In genomic region chr7:77525231-77525630, GRCh38 we compare ENCODE assay signal across 17 cellular contexts. TPM values are rescaled to one million over a fixed set of nuclear protein-coding genes. Genes with fewer than 3 reads are reported as not detected.
DNase-seq lines count a peak whose midpoint lies in the region; ATAC-seq, FAIRE-seq and TF ChIP-seq lines count a peak whose summit lies in the region.
"Had no signal": no experiment of that assay in that cellular context is flagged by ENCODE, and none has a peak within 500 bp of the region (broad histone marks: within the 10 kb centered on the region; RNA-seq: fewer than 3 reads in every experiment).

No MANE protein-coding gene starts in this region.

- no peak overlapping the region for H3K23ac ChIP-seq in mesenchymal stem cell (ENCODE audit: low read length in 2 of 2)

- H3K27ac ChIP-seq in astrocyte (ENCODE audit: low read depth, low read length), result no peak overlapping the region
- H3K27ac ChIP-seq in mesenchymal stem cell (ENCODE audit: low read length, poor library complexity, severe bottlenecking), result no peak overlapping the region

- H4K20me1 ChIP-seq in astrocyte (ENCODE audit: insufficient read depth, low read length), result no peaks in the 10 kb centered on the region

- no peak overlapping the region for H2BK12ac ChIP-seq in mesenchymal stem cell (ENCODE audit: low read length in 2 of 2)

- H4K8ac ChIP-seq in mesenchymal stem cell (ENCODE audit: low read length), result no peak overlapping the region

- H3K4me1 Mint-ChIP-seq in astrocyte (ENCODE audit: low read depth, unreplicated experiment), result no peaks in the 10 kb centered on the region
- H3K4me1 Mint-ChIP-seq: CD8-positive, alpha-beta memory T cell had no signal

- DNase-seq in ELR (ENCODE audit: low read depth) (peak; percentile 70), OCI-M1 (lab: John Stamatoyannopoulos, UW) (peak; percentile 86), astrocyte (ENCODE audit: low read depth) (peak; percentile 14), mesenchymal stem cell (no peak), KG1 (lab: John Stamatoyannopoulos, UW) (no peak), MV-4-11 (lab: John Stamatoyannopoulos, UW) (no peak)
- DNase-seq: ACHN; CD8-positive, alpha-beta memory T cell; DND-41; GF-D8; Kasumi-1; NCI-H1436 treated with DMSO at 0.1 percent for 48 hours; NCI-H2081 treated with DMSO at 0.1 percent for 48 hours; NCI-H345; NCI-H69; SHP77 treated with DMSO at 0.1 percent for 48 hours had no signal

- H3K36me3 Mint-ChIP-seq in astrocyte (ENCODE audit: low read depth, unreplicated experiment), result no peaks in the 10 kb centered on the region
- H3K36me3 Mint-ChIP-seq: CD8-positive, alpha-beta memory T cell had no signal

- no peaks in the 10 kb centered on the region for H3K79me2 ChIP-seq in astrocyte (ENCODE audit: insufficient read depth, low read length)

- no peak overlapping the region for H3K18ac ChIP-seq in mesenchymal stem cell (ENCODE audit: low read depth in 1 of 2, low read length in 2 of 2)

- no peak overlapping the region for H3K4me3 Mint-ChIP-seq in astrocyte (ENCODE audit: unreplicated experiment)
- H3K4me3 Mint-ChIP-seq: CD8-positive, alpha-beta memory T cell had no signal

- H3K4me3 ChIP-seq in astrocyte (ENCODE audit: insufficient read depth, low read depth, low read length) (no peak overlapping the region), mesenchymal stem cell (ENCODE audit: insufficient read depth in 1 of 2, low read depth in 1 of 2, low read length in 2 of 2) (no peak overlapping the region)

- H2BK120ac ChIP-seq in mesenchymal stem cell (ENCODE audit: low read depth, low read length), result no peak overlapping the region

- no peak overlapping the region for H2BK5ac ChIP-seq in mesenchymal stem cell (ENCODE audit: low read depth, low read length, poor library complexity, severe bottlenecking)

- H3K4me2 ChIP-seq in astrocyte (ENCODE audit: low read length), result no peak overlapping the region
- H3K4me2 ChIP-seq in mesenchymal stem cell (ENCODE audit: low read length, poor library complexity, severe bottlenecking), result no peak overlapping the region

- H3K27me3 ChIP-seq in astrocyte (ENCODE audit: insufficient read depth, low read length) (no peaks in the 10 kb centered on the region), mesenchymal stem cell (ENCODE audit: control insufficient read depth in 1 of 2, insufficient read depth in 1 of 2, low read length in 2 of 2) (no peaks in the 10 kb centered on the region)

- WGBS in mesenchymal stem cell, result 100% methylated on average over 1 of the region's 2 CpGs

- H3K4me1 ChIP-seq in astrocyte (ENCODE audit: insufficient read depth, low read length), result no peaks in the 10 kb centered on the region
- H3K4me1 ChIP-seq in mesenchymal stem cell (ENCODE audit: control insufficient read depth, insufficient read depth, low read depth, low read length), result no peaks in the 10 kb centered on the region

- no peak overlapping the region for H3K14ac ChIP-seq in mesenchymal stem cell (ENCODE audit: low read length in 2 of 2)

- no peak overlapping the region for H3K27ac Mint-ChIP-seq in astrocyte (ENCODE audit: unreplicated experiment)
- H3K27ac Mint-ChIP-seq: CD8-positive, alpha-beta memory T cell had no signal

- no peak for TF ChIP-seq CTCF in astrocyte (IDR thresholded peaks at IDR 0.05; ENCODE audit: insufficient read depth, low read depth, low read length)

- no peaks in the 10 kb centered on the region for H3K9me3 ChIP-seq in astrocyte (ENCODE audit: insufficient read depth, low read depth, low read length)
- H3K9me3 ChIP-seq in mesenchymal stem cell (ENCODE audit: control insufficient read depth, low read length), result no peaks in the 10 kb centered on the region

- H2AFZ ChIP-seq in astrocyte (ENCODE audit: low read depth, low read length) (no peak overlapping the region), mesenchymal stem cell (ENCODE audit: low read depth, low read length) (no peak overlapping the region)

- no peak for ATAC-seq in GM18520 (IDR thresholded peaks at IDR 0.05; ENCODE audit: unreplicated experiment)

- peaks cover 2% of the 10 kb centered on the region for H3K79me1 ChIP-seq in mesenchymal stem cell (replicated peaks; ENCODE audit: low read length, poor library complexity, severe bottlenecking)

- H3K36me3 ChIP-seq in astrocyte (ENCODE audit: insufficient read depth, low read length), result no peaks in the 10 kb centered on the region
- H3K36me3 ChIP-seq in mesenchymal stem cell (ENCODE audit: control insufficient read depth in 1 of 2, insufficient read depth in 2 of 2, low read depth in 1 of 2, low read length in 2 of 2), result no peaks in the 10 kb centered on the region

- H3K9me3 Mint-ChIP-seq in astrocyte (ENCODE audit: unreplicated experiment), result no peaks in the 10 kb centered on the region
- H3K9me3 Mint-ChIP-seq: CD8-positive, alpha-beta memory T cell had no signal

- no peak for FAIRE-seq in astrocyte (lab: Jason Lieb, UNC)

- H4K91ac ChIP-seq in mesenchymal stem cell (ENCODE audit: low read length), result no peak overlapping the region

- no peak overlapping the region for H2BK15ac ChIP-seq in mesenchymal stem cell (ENCODE audit: low read depth, poor library complexity, severe bottlenecking)

- H3K4ac ChIP-seq in mesenchymal stem cell (ENCODE audit: low read depth in 1 of 2, low read length in 2 of 2), result no peak overlapping the region

- no peak overlapping the region for H2AK5ac ChIP-seq in mesenchymal stem cell (ENCODE audit: low read length, severe bottlenecking)

- H3K27me3 Mint-ChIP-seq in astrocyte (ENCODE audit: low read depth, unreplicated experiment), result no peaks in the 10 kb centered on the region

- no peak overlapping the region for H3K9ac ChIP-seq in astrocyte (ENCODE audit: low read length)
- peak overlapping the region; percentile 8 for H3K9ac ChIP-seq in mesenchymal stem cell (ENCODE audit: low read length)

RNA-seq across cellular contexts. Expression of gene PTPN12, which starts 11.9 kb away (rescaled TPM):
- total RNA-seq in astrocyte, result 95.2 and 111 TPM in 2 replicates
- 60.3 TPM for polyA plus RNA-seq in mesenchymal stem cell (2013, experiment 1 of 2)
- polyA plus RNA-seq in mesenchymal stem cell (2013, experiment 2 of 2), result 59.8 TPM

Comparison
In these comparisons a context has a peak if more than half of its experiments do, and no peak if none do; other contexts are left out.
1. DNase-seq: peak in ELR (single experiment), OCI-M1 (single experiment) and astrocyte (single experiment); none in mesenchymal stem cell (single experiment), KG1 (single experiment) and MV-4-11 (single experiment).